ENCODE assay signal across 14 cellular contexts in the genomic region with DNA sequence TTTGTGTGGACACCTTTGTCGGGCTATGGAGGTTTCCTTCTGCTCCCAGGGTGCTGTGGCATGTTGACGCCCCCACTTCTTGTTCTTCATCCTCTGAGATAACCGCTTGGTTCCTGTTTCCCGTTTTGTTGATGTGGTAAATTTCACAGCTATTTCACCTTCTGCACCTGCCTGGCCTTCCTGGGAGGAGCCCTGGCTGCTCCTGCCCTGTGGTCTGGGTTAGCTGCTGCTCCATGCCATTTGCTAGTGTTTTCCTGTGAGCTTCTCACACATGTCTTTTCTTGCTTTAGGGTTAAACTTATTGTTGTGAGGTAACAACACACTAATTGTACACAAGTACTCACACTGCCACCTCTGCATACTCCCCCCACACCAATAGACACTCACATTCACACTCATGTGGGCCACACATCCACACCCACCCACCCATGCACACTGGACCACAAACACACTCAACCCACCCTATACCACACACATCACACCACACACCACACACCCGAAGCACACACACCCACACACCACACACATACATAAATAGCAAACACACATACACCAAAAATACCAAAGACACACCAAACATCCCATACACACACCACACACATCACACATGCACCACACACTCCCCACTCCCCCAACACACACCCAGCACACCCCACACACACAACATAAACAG. TPM values are rescaled to one million over a fixed set of nuclear protein-coding genes. Genes with fewer than 3 reads are reported as not detected.
A peak's percentile ranks its signal among the peaks of the same experiment; 100 is the strongest.
DNase-seq lines count a peak whose midpoint lies in the region; ATAC-seq and TF ChIP-seq lines count a peak whose summit lies in the region.
"Had no signal": no experiment of that assay in that cellular context is flagged by ENCODE, and none has a peak within 500 bp of the region (broad histone marks: within the 10 kb centered on the region; RNA-seq: fewer than 3 reads in every experiment).

No MANE protein-coding gene starts in this region.

- ATAC-seq in activated CD8-positive, alpha-beta T cell treated with anti-CD3 and anti-CD28 coated beads, Interleukin-2, amount 10 ng/mL, durations not matched to agents 7 days and 5 days = peak; percentile 38

- no peak overlapping the region for H4K91ac ChIP-seq in neuronal stem cell (ENCODE audit: low read depth, low read length, poor library complexity)

- H3K4me1 Mint-ChIP-seq in activated CD4-positive, alpha-beta T cell treated with anti-CD3 and anti-CD28 coated beads, Interleukin-2, amount 10 ng/mL, durations not matched to agents 7 days and 5 days = peaks cover 7% of the 10 kb centered on the region
- H3K4me1 Mint-ChIP-seq in activated CD8-positive, alpha-beta T cell treated with anti-CD3 and anti-CD28 coated beads, Interleukin-2, amount 10 ng/mL, durations not matched to agents 7 days and 5 days (ENCODE audit: low read depth) = peaks cover 9% of the 10 kb centered on the region

- H2AFZ ChIP-seq in neuronal stem cell (ENCODE audit: low read length) = no peak overlapping the region

- H3K4ac ChIP-seq in neuronal stem cell (ENCODE audit: low read length) = no peak overlapping the region

- no peak overlapping the region for H3K18ac ChIP-seq in neuronal stem cell (ENCODE audit: low read length)

- no peak overlapping the region for H2BK15ac ChIP-seq in neuronal stem cell (ENCODE audit: low read length)

- no peak overlapping the region for H2BK5ac ChIP-seq in neuronal stem cell (ENCODE audit: low read length)

- H3K27ac ChIP-seq in KOPT-K1 (ENCODE audit: low read depth, low read length, poor library complexity, severe bottlenecking) (peak overlapping the region; percentile 95), neuronal stem cell (replicated peaks; ENCODE audit: low read length) (no peak overlapping the region)
- H3K27ac ChIP-seq: WERI-Rb-1 had no signal

- H4K8ac ChIP-seq in neuronal stem cell (ENCODE audit: low read depth, low read length) = peak overlapping the region; percentile 43

- no peaks in the 10 kb centered on the region for H3K79me1 ChIP-seq in neuronal stem cell (ENCODE audit: low read depth, low read length)

- no CpG with 5 or more reads among the region's 5 CpGs for WGBS in neuronal stem cell (ENCODE audit: extremely low coverage in 2 of 2, insufficient read length in 2 of 2, insufficient replicate concordance in 1 of 2), 2 donors

- peak overlapping the region; percentile 56 for H3K14ac ChIP-seq in neuronal stem cell (ENCODE audit: low read length)

- H3K27me3 ChIP-seq in neuronal stem cell (ENCODE audit: control insufficient read depth in 3 of 3, insufficient read depth in 3 of 3, low read depth in 1 of 3, low read length in 3 of 3) = no peaks in the 10 kb centered on the region

- CTCF ChIA-PET in activated CD4-positive, alpha-beta T cell treated with anti-CD3 and anti-CD28 coated beads, Interleukin-2, amount 10 ng/mL, durations not matched to agents 7 days and 5 days (lab: Charles Lee) = interaction anchor here (0.6 kb wide), 1 partner anchor 844 kb away, joined by 3 read pairs; no protein-coding TSS in a partner anchor
- CTCF ChIA-PET in activated CD8-positive, alpha-beta T cell treated with anti-CD3 and anti-CD28 coated beads, Interleukin-2, amount 10 ng/mL, durations not matched to agents 7 days and 5 days (lab: Charles Lee) = no interaction called here
- CTCF ChIA-PET in HEK293T (lab: Yijun Ruan, JAX) = interaction anchor here (1.5 kb wide), 1 partner anchor 61 kb away, joined by 4 read pairs; no protein-coding TSS in a partner anchor

- H3K36me3 ChIP-seq in KOPT-K1 (ENCODE audit: insufficient read depth, low read length) (no peaks in the 10 kb centered on the region), neuronal stem cell (replicated peaks in 1 of 2; ENCODE audit: control insufficient read depth in 2 of 2, insufficient read depth in 2 of 2, low read length in 2 of 2) (no peaks in the 10 kb centered on the region)
- H3K36me3 ChIP-seq: WERI-Rb-1 had no signal

- H3K4me3 ChIP-seq in neuronal stem cell (ENCODE audit: low read length in 2 of 2) = no peak overlapping the region

- no peak overlapping the region for H3K4me3 Mint-ChIP-seq in activated CD4-positive, alpha-beta T cell treated with anti-CD3 and anti-CD28 coated beads, Interleukin-2, amount 10 ng/mL, durations not matched to agents 7 days and 5 days
- H3K4me3 Mint-ChIP-seq in activated CD8-positive, alpha-beta T cell treated with anti-CD3 and anti-CD28 coated beads, Interleukin-2, amount 10 ng/mL, durations not matched to agents 7 days and 5 days = no peak overlapping the region

- H3K27me3 Mint-ChIP-seq in activated CD4-positive, alpha-beta T cell treated with anti-CD3 and anti-CD28 coated beads, Interleukin-2, amount 10 ng/mL, durations not matched to agents 7 days and 5 days = no peaks in the 10 kb centered on the region
- no peaks in the 10 kb centered on the region for H3K27me3 Mint-ChIP-seq in activated CD8-positive, alpha-beta T cell treated with anti-CD3 and anti-CD28 coated beads, Interleukin-2, amount 10 ng/mL, durations not matched to agents 7 days and 5 days (ENCODE audit: low read depth)

- H2BK120ac ChIP-seq in neuronal stem cell (ENCODE audit: low read depth, low read length) = no peak overlapping the region

- peak overlapping the region; percentile 41 for H2BK12ac ChIP-seq in neuronal stem cell (ENCODE audit: low read length)

- no peak overlapping the region for H2AK5ac ChIP-seq in neuronal stem cell (ENCODE audit: low read depth, low read length)

- no peaks in the 10 kb centered on the region for H3K9me3 Mint-ChIP-seq in activated CD4-positive, alpha-beta T cell treated with anti-CD3 and anti-CD28 coated beads, Interleukin-2, amount 10 ng/mL, durations not matched to agents 7 days and 5 days
- no peaks in the 10 kb centered on the region for H3K9me3 Mint-ChIP-seq in activated CD8-positive, alpha-beta T cell treated with anti-CD3 and anti-CD28 coated beads, Interleukin-2, amount 10 ng/mL, durations not matched to agents 7 days and 5 days (ENCODE audit: insufficient read depth)

- H3K36me3 Mint-ChIP-seq in activated CD4-positive, alpha-beta T cell treated with anti-CD3 and anti-CD28 coated beads, Interleukin-2, amount 10 ng/mL, durations not matched to agents 7 days and 5 days (ENCODE audit: low read depth) = peaks cover 2% of the 10 kb centered on the region
- peaks cover 5% of the 10 kb centered on the region for H3K36me3 Mint-ChIP-seq in activated CD8-positive, alpha-beta T cell treated with anti-CD3 and anti-CD28 coated beads, Interleukin-2, amount 10 ng/mL, durations not matched to agents 7 days and 5 days (ENCODE audit: low read depth)

- POLR2A ChIA-PET in activated CD4-positive, alpha-beta T cell treated with anti-CD3 and anti-CD28 coated beads, Interleukin-2, amount 10 ng/mL, durations not matched to agents 7 days and 5 days (lab: Charles Lee) = no interaction called here
- POLR2A ChIA-PET in activated CD8-positive, alpha-beta T cell treated with anti-CD3 and anti-CD28 coated beads, Interleukin-2, amount 10 ng/mL, durations not matched to agents 7 days and 5 days (lab: Charles Lee) = no interaction called here
- POLR2A ChIA-PET in HEK293T (lab: Yijun Ruan, JAX) = no interaction called here

- DNase-seq in activated CD4-positive, alpha-beta T cell treated with anti-CD3 and anti-CD28 coated beads, Interleukin-2, amount 10 ng/mL, durations not matched to agents 7 days and 5 days = peak; percentile 68
- DNase-seq in activated CD4-positive, alpha-beta T cell treated with anti-CD3 and anti-CD28 coated beads for 1 hour = no peak
- peak; percentile 40 for DNase-seq in activated CD8-positive, alpha-beta T cell treated with anti-CD3 and anti-CD28 coated beads, Interleukin-2, amount 10 ng/mL, durations not matched to agents 7 days and 5 days
- DNase-seq in neuronal stem cell (ENCODE audit: low spot score) (no peak), HEK293T (ENCODE audit: extremely low spot score) (no peak), dedifferentiated amniotic fluid mesenchymal stem cell (ENCODE audit: extremely low spot score) (no peak), mucosa of gallbladder (ENCODE audit: low spot score) (no peak)
- DNase-seq: glutamatergic neuron, NCI-H187 treated with DMSO at 0.1 percent for 48 hours had no signal

- no peak overlapping the region for H3K27ac Mint-ChIP-seq in activated CD4-positive, alpha-beta T cell treated with anti-CD3 and anti-CD28 coated beads, Interleukin-2, amount 10 ng/mL, durations not matched to agents 7 days and 5 days
- H3K27ac Mint-ChIP-seq in activated CD8-positive, alpha-beta T cell treated with anti-CD3 and anti-CD28 coated beads, Interleukin-2, amount 10 ng/mL, durations not matched to agents 7 days and 5 days = no peak overlapping the region

- peaks cover 0 to 3% of the 10 kb centered on the region in 2 donors for H3K4me1 ChIP-seq in neuronal stem cell (ENCODE audit: control insufficient read depth in 2 of 2, insufficient read depth in 1 of 2, low read depth in 1 of 2, low read length in 2 of 2)

- no peak overlapping the region for H3K9ac ChIP-seq in neuronal stem cell (ENCODE audit: low read depth, low read length, poor library complexity)

- H3K4me2 ChIP-seq in neuronal stem cell (ENCODE audit: insufficient read depth, low read length, poor library complexity, severe bottlenecking) = no peak overlapping the region

- H3K23ac ChIP-seq in neuronal stem cell (ENCODE audit: low read depth, low read length, poor library complexity) = no peak overlapping the region

- H3K9me3 ChIP-seq in KOPT-K1 (ENCODE audit: insufficient read depth, low read length, poor library complexity, severe bottlenecking) (no peaks in the 10 kb centered on the region), neuronal stem cell (replicated peaks in 1 of 2; ENCODE audit: control insufficient read depth in 2 of 2, insufficient read depth in 1 of 2, low read depth in 1 of 2, low read length in 2 of 2) (no peaks in the 10 kb centered on the region)

TF ChIP-seq in HEK293T, 16 proteins besides CTCF, POLR2A, EP300 and RAD21:
- no peak for TF ChIP-seq FOXK2 (IDR thresholded peaks at IDR 0.05)
- TF ChIP-seq NFRKB (IDR thresholded peaks at IDR 0.05) = no peak
- TF ChIP-seq SP1 (IDR thresholded peaks at IDR 0.05) = no peak
- no peak for TF ChIP-seq ZNF384 (IDR thresholded peaks at IDR 0.05)
- no peak for TF ChIP-seq TARDBP (IDR thresholded peaks at IDR 0.05)
- no peak for TF ChIP-seq ELF4 (IDR thresholded peaks at IDR 0.05)
- TF ChIP-seq L3MBTL2 (conservative IDR thresholded peaks at IDR 0.05) = no peak

RNA-seq across cellular contexts. Expression of a gene that starts 46.6 kb away (rescaled TPM):
- not detected for total RNA-seq in activated CD4-positive, alpha-beta T cell treated with anti-CD3 and anti-CD28 coated beads, Interleukin-2, amount 10 ng/mL, durations not matched to agents 7 days and 5 days
- not detected for total RNA-seq in activated CD8-positive, alpha-beta T cell treated with anti-CD3 and anti-CD28 coated beads, Interleukin-2, amount 10 ng/mL, durations not matched to agents 7 days and 5 days
- not detected for polyA plus RNA-seq in neuronal stem cell (2013, experiment 1 of 2)
- polyA plus RNA-seq in neuronal stem cell (2013, experiment 2 of 2) = not detected
- total RNA-seq in mucosa of gallbladder = 15.8 TPM
- total RNA-seq: A673, G401, renal cortical epithelial cell had no signal

Comparison
In these comparisons a context has a peak if more than half of its experiments do, and no peak if none do; other contexts are left out.
1. DNase-seq: peak in activated CD4-positive, alpha-beta T cell treated with anti-CD3 and anti-CD28 coated beads, Interleukin-2, amount 10 ng/mL, durations not matched to agents 7 days and 5 days (single experiment) and activated CD8-positive, alpha-beta T cell treated with anti-CD3 and anti-CD28 coated beads, Interleukin-2, amount 10 ng/mL, durations not matched to agents 7 days and 5 days (single experiment); none in activated CD4-positive, alpha-beta T cell treated with anti-CD3 and anti-CD28 coated beads for 1 hour (single experiment), neuronal stem cell (single experiment), HEK293T (single experiment), dedifferentiated amniotic fluid mesenchymal stem cell (single experiment) and mucosa of gallbladder (single experiment).
2. RNA of a gene that starts 46.6 kb away (total RNA-seq): 15.8 TPM in mucosa of gallbladder (single experiment); not detected in activated CD4-positive, alpha-beta T cell treated with anti-CD3 and anti-CD28 coated beads, Interleukin-2, amount 10 ng/mL, durations not matched to agents 7 days and 5 days and not detected in activated CD8-positive, alpha-beta T cell treated with anti-CD3 and anti-CD28 coated beads, Interleukin-2, amount 10 ng/mL, durations not matched to agents 7 days and 5 days; every median in the first group is over 10 times any median in the second.